Comparison of ENCODE assay signal across 10 cellular contexts in the genomic region with DNA sequence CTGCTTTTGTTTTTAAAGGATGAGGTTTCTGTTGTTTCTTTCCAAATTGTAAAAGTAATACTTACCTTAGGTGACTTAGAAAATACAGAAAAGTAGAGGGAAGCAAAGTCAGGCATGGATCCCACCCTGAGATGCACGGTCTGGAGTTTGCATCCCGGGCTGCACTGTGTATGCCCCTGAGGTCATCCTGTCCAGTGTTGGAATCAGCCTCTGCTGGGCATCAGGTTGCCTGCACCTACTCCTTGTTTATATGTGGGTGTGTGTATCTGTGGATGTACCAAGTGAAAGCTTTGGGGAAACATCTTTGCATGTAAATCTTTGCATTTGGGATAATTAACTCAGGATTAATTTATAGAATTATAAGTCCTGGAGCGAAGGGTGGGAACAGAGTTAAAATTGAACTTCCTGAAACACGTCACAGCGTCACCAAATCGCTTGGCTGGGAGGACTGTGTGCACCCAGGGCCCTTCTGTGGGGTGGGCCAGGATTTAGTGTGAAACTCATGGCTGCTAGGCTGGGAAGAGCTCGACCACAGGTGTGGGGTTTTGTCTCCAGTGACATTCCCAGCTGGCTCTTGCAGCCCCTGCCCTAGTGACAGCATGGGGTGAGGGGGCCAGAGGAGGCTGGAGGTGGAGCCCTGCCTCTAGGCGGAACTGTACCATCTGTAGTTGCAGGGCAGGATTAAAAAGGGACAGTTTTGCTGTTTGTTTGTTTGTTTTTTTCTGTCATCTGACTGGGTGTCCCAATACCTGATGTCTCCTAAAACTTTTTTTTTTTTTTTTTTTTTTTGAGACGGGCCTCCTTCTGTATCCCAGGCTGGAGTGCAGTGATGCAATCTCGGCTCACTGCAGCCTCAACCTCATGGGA. TPM values are rescaled to one million over a fixed set of nuclear protein-coding genes. Genes with fewer than 3 reads are reported as not detected.
DNase-seq lines count a peak whose midpoint lies in the region; ATAC-seq, FAIRE-seq and TF ChIP-seq lines count a peak whose summit lies in the region.
"Had no signal": no experiment of that assay in that cellular context is flagged by ENCODE, and none has a peak within 500 bp of the region (broad histone marks: within the 10 kb centered on the region; RNA-seq: fewer than 3 reads in every experiment).

No MANE protein-coding gene starts in this region.

- peaks cover 31% of the 10 kb centered on the region for H3K4me1 Mint-ChIP-seq in WTC11
- peaks cover 4 to 19% (median 5%) of the 10 kb centered on the region in 4 donors for H3K4me1 Mint-ChIP-seq in naive thymus-derived CD8-positive, alpha-beta T cell

- TF ChIP-seq CTCF in WTC11 (IDR thresholded peaks at IDR 0.05), result no peak
- TF ChIP-seq CTCF in keratinocyte (optimal IDR thresholded peaks at IDR 0.05 in 1 of 3, IDR thresholded peaks at IDR 0.05 in 1 of 3, conservative IDR thresholded peaks at IDR 0.05 in 1 of 3; ENCODE audit: extremely low read depth in 1 of 3, insufficient read depth in 2 of 3, low read length in 3 of 3), result no peak
- no peak for TF ChIP-seq CTCF in smooth muscle cell (IDR thresholded peaks at IDR 0.05; ENCODE audit: borderline replicate concordance, insufficient read depth, poor library complexity, severe bottlenecking)

- H3K4me3 ChIP-seq in H7 (ENCODE audit: insufficient read depth, low read depth, low read length), result no peak overlapping the region
- no peak overlapping the region for H3K4me3 ChIP-seq in keratinocyte (ENCODE audit: control insufficient read depth in 2 of 3, extremely low read depth in 1 of 3, insufficient read depth in 2 of 3, low read depth in 1 of 3, low read length in 3 of 3)
- H3K4me3 ChIP-seq in smooth muscle cell, result no peak overlapping the region

- no peak overlapping the region for H3K4me2 ChIP-seq in keratinocyte (ENCODE audit: control insufficient read depth, extremely low read depth, insufficient read depth, low read depth, low read length)
- no peak overlapping the region for H3K4me2 ChIP-seq in smooth muscle cell

- H2AFZ ChIP-seq in keratinocyte (ENCODE audit: control insufficient read depth, low read length), result no peak overlapping the region
- no peak overlapping the region for H2AFZ ChIP-seq in smooth muscle cell (ENCODE audit: low read depth)

- H3K4me1 ChIP-seq in keratinocyte (ENCODE audit: control insufficient read depth, extremely low read depth, insufficient read depth, low read length), result peaks cover 58% of the 10 kb centered on the region
- peaks cover 25% of the 10 kb centered on the region for H3K4me1 ChIP-seq in smooth muscle cell (ENCODE audit: low read depth)

- H3K9me1 ChIP-seq in keratinocyte (ENCODE audit: control insufficient read depth, extremely low read depth, insufficient read depth, low read length), result peaks cover 1% of the 10 kb centered on the region

- DNase-seq in H7 (peak; percentile 49), WTC11 (ENCODE audit: low spot score) (no peak), keratinocyte (ENCODE audit: low read depth, low spot score) (no peak), smooth muscle cell (lab: John Stamatoyannopoulos, UW; ENCODE audit: unreplicated experiment) (no peak)
- DNase-seq in effector CD8-positive, alpha-beta T cell (lab: John Stamatoyannopoulos, UW), result no peak
- no peak for DNase-seq in naive thymus-derived CD8-positive, alpha-beta T cell
- DNase-seq: activated naive CD8-positive, alpha-beta T cell treated with anti-CD3 and anti-CD28 coated beads for 36 hours; NCI-H187 had no signal

- H4K20me1 ChIP-seq in keratinocyte (ENCODE audit: control insufficient read depth, extremely low read depth, insufficient read depth, low read length), result peaks cover 9% of the 10 kb centered on the region
- H4K20me1 ChIP-seq in smooth muscle cell (ENCODE audit: low read depth), result peaks cover 100% of the 10 kb centered on the region

- POLR2A ChIA-PET in WTC11 (lab: Charles Lee), result no interaction called here
- POLR2A ChIA-PET in naive thymus-derived CD8-positive, alpha-beta T cell (lab: Charles Lee), result no interaction called here

- H3K27me3 Mint-ChIP-seq in WTC11 (ENCODE audit: low read depth), result no peaks in the 10 kb centered on the region
- peaks cover 11 to 22% (median 11%) of the 10 kb centered on the region in 5 donors for H3K27me3 Mint-ChIP-seq in naive thymus-derived CD8-positive, alpha-beta T cell

- WGBS in smooth muscle cell (ENCODE audit: low lambda C conversion rate), result 94% methylated on average over 10 of the region's 10 CpGs

- no peak overlapping the region for H3K4me3 Mint-ChIP-seq in WTC11
- no peak overlapping the region for H3K4me3 Mint-ChIP-seq in naive thymus-derived CD8-positive, alpha-beta T cell
- H3K4me3 Mint-ChIP-seq: activated naive CD8-positive, alpha-beta T cell treated with anti-CD3 and anti-CD28 coated beads for 36 hours had no signal

- dilution Hi-C loops in keratinocyte (cut with MboI; ENCODE audit: extremely low pct_ligation_motif_present, low sequenced_read_pairs), result no loop called here

- H3K27ac Mint-ChIP-seq in WTC11, result peak overlapping the region; percentile 68
- no peak overlapping the region for H3K27ac Mint-ChIP-seq in naive thymus-derived CD8-positive, alpha-beta T cell
- H3K27ac Mint-ChIP-seq: activated naive CD8-positive, alpha-beta T cell treated with anti-CD3 and anti-CD28 coated beads for 36 hours had no signal

- no peaks in the 10 kb centered on the region for H3K9me3 ChIP-seq in keratinocyte (ENCODE audit: control insufficient read depth, low read depth, low read length)
- H3K9me3 ChIP-seq in smooth muscle cell (replicated peaks; ENCODE audit: low read depth), result no peaks in the 10 kb centered on the region

- FAIRE-seq in keratinocyte (lab: Jason Lieb, UNC), result no peak

- CTCF ChIA-PET in WTC11 (lab: Charles Lee), result interaction anchor here (0.5 to 0.7 kb wide), 2 partner anchors 153 to 414 kb away, joined by 4 read pairs; no protein-coding TSS in a partner anchor

- ATAC-seq in WTC11, result no peak
- no peak for ATAC-seq in HG03095 (IDR thresholded peaks at IDR 0.05; ENCODE audit: unreplicated experiment)
- no peak for ATAC-seq in GM21381 (IDR thresholded peaks at IDR 0.05; ENCODE audit: unreplicated experiment)
- no peak for ATAC-seq in naive thymus-derived CD8-positive, alpha-beta T cell

- no peaks in the 10 kb centered on the region for H3K36me3 Mint-ChIP-seq in WTC11
- H3K36me3 Mint-ChIP-seq in naive thymus-derived CD8-positive, alpha-beta T cell, result no peaks in the 10 kb centered on the region
- H3K36me3 Mint-ChIP-seq: activated naive CD8-positive, alpha-beta T cell treated with anti-CD3 and anti-CD28 coated beads for 36 hours had no signal

- H3K27ac ChIP-seq in keratinocyte (ENCODE audit: control insufficient read depth, insufficient read depth, low read length) (peak overlapping the region; percentile 91), smooth muscle cell (ENCODE audit: low read depth) (peak overlapping the region; percentile 99)

- H3K27me3 ChIP-seq in H7 (ENCODE audit: control insufficient read depth, insufficient read depth, low read length) (no peaks in the 10 kb centered on the region), keratinocyte (ENCODE audit: control insufficient read depth, extremely low read depth, insufficient read depth, low read length) (no peaks in the 10 kb centered on the region), smooth muscle cell (ENCODE audit: low read depth) (no peaks in the 10 kb centered on the region)

- H3K79me2 ChIP-seq in keratinocyte (ENCODE audit: control insufficient read depth, insufficient read depth, low read length), result peaks cover 22% of the 10 kb centered on the region
- peaks cover 61% of the 10 kb centered on the region for H3K79me2 ChIP-seq in smooth muscle cell (ENCODE audit: low read depth)

- H3K36me3 ChIP-seq in H7 (replicated peaks; ENCODE audit: control insufficient read depth, insufficient read depth, low read length), result no peaks in the 10 kb centered on the region
- H3K36me3 ChIP-seq in keratinocyte (ENCODE audit: control insufficient read depth in 2 of 2, extremely low read depth in 1 of 2, insufficient read depth in 2 of 2, low read length in 2 of 2), result no peaks in the 10 kb centered on the region
- no peaks in the 10 kb centered on the region for H3K36me3 ChIP-seq in smooth muscle cell (ENCODE audit: low read depth)

- H3K9me3 Mint-ChIP-seq in WTC11, result no peaks in the 10 kb centered on the region
- H3K9me3 Mint-ChIP-seq in naive thymus-derived CD8-positive, alpha-beta T cell, result no peaks in the 10 kb centered on the region
- H3K9me3 Mint-ChIP-seq: activated naive CD8-positive, alpha-beta T cell treated with anti-CD3 and anti-CD28 coated beads for 36 hours had no signal

- H3K9ac ChIP-seq in keratinocyte (ENCODE audit: control insufficient read depth, extremely low read depth, insufficient read depth, low read length) (no peak overlapping the region), smooth muscle cell (ENCODE audit: low read depth) (peak overlapping the region; percentile 95)

- H3F3A ChIP-seq in smooth muscle cell (ENCODE audit: low read depth), result peaks cover 8% of the 10 kb centered on the region

TF ChIP-seq in WTC11, 78 proteins besides CTCF, POLR2A, EP300 and RAD21 (continues in another document):
- TF ChIP-seq CREB1 (CRISPR knock-in tag; IDR thresholded peaks at IDR 0.05) (no peak), NFATC4 (CRISPR knock-in tag; IDR thresholded peaks at IDR 0.05) (no peak), MYBL2 (CRISPR knock-in tag; IDR thresholded peaks at IDR 0.05) (no peak), ZNF121 (CRISPR knock-in tag; IDR thresholded peaks at IDR 0.05) (no peak), GTF2I (CRISPR knock-in tag; conservative IDR thresholded peaks at IDR 0.05) (no peak)
- TF ChIP-seq, protein P1, sequence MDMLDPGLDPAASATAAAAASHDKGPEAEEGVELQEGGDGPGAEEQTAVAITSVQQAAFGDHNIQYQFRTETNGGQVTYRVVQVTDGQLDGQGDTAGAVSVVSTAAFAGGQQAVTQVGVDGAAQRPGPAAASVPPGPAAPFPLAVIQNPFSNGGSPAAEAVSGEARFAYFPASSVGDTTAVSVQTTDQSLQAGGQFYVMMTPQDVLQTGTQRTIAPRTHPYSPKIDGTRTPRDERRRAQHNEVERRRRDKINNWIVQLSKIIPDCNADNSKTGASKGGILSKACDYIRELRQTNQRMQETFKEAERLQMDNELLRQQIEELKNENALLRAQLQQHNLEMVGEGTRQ (CRISPR knock-in tag; IDR thresholded peaks at IDR 0.05), result no peak

RNA-seq across cellular contexts. Expression of gene GTF2IRD1, which starts 28.0 kb away (rescaled TPM):
- 19.6 and 21.1 TPM in 2 replicates for total RNA-seq in H7 (2014; rRNA removed; shearing (Covaris generic))
- 41.6 to 43.5 TPM (median 42.9 TPM) in 3 replicates for total RNA-seq in WTC11 (2021)
- 17.4 to 24.7 TPM (median 19.4 TPM) in 3 replicates for polyA plus RNA-seq in keratinocyte
- polyA plus RNA-seq in keratinocyte (2011; ENCODE audit: low read depth), result 15.9 TPM
- polyA plus RNA-seq in keratinocyte (2011; cell fraction: cytosol; rRNA removed), result 16.3 and 18.8 TPM in 2 replicates
- polyA plus RNA-seq in keratinocyte (2011; cell fraction: nucleus; rRNA removed), result 39.1 and 49.9 TPM in 2 replicates
- polyA plus RNA-seq in keratinocyte (2012; ENCODE audit: low replicate concordance), result 24.8 and 58.6 TPM in 2 replicates
- 10.3 to 28.8 TPM (median 15.3 TPM) in 3 replicates for polyA minus RNA-seq in keratinocyte
- polyA minus RNA-seq in keratinocyte (2011; cell fraction: cytosol; rRNA and poly(A)+ RNA removed), result 22.8 TPM
- 20.5 and 28.0 TPM in 2 replicates for polyA minus RNA-seq in keratinocyte (2011; cell fraction: nucleus; rRNA and poly(A)+ RNA removed)
- total RNA-seq in smooth muscle cell, result 18.3 and 20.0 TPM in 2 replicates
- polyA plus RNA-seq in smooth muscle cell, result 38.5 and 41.5 TPM in 2 replicates
- 1 to 10 TPM; 1.3 to 1.8 TPM for total RNA-seq in naive thymus-derived CD8-positive, alpha-beta T cell
- not detected for polyA plus RNA-seq in naive thymus-derived CD8-positive, alpha-beta T cell
